25 cellular contexts compared by ENCODE assay signal in genomic region chr21:20949884-20950283, GRCh38. TPM values are rescaled to one million over a fixed set of nuclear protein-coding genes. Genes with fewer than 3 reads are reported as not detected.
"Had no signal": no experiment of that assay in that cellular context is flagged by ENCODE, and none has a peak within 500 bp of the region (broad histone marks: within the 10 kb centered on the region; RNA-seq: fewer than 3 reads in every experiment).

No MANE protein-coding gene starts in this region.

- H3K27me3 ChIP-seq: brain microvascular endothelial cell, cardiac muscle cell had no signal

- H2AFZ ChIP-seq: PC-9 had no signal

- DNase-seq: activated CD4-positive, alpha-beta memory T cell treated with anti-CD3 and anti-CD28 coated beads, Interleukin-2, amount 10 ng/mL, durations not matched to agents 7 days and 5 days; activated CD4-positive, alpha-beta T cell treated with anti-CD3 and anti-CD28 coated beads, Interleukin-2, amount 50 U/mL, for 1 hour; activated CD4-positive, CD25-positive, alpha-beta regulatory T cell; activated gamma-delta T cell treated with Interleukin-2 at 50 U/mL for 16 hours; activated naive CD4-positive, alpha-beta T cell treated with anti-CD3 and anti-CD28 coated beads, Interleukin-2, amount 10 ng/mL, durations not matched to agents 7 days and 5 days; activated naive CD8-positive, alpha-beta T cell treated with anti-CD3 and anti-CD28 coated beads for 36 hours; activated T-cell treated with anti-CD3 and anti-CD28 coated beads for 4 hours; activated T-cell treated with anti-CD3 and anti-CD28 coated beads, Interleukin-2, amount 50 U/mL, for 48 hours; brain microvascular endothelial cell; NCI-H1105; NCI-H1436; NCI-H187; NCI-H2081; NCI-H510A treated with DMSO at 0.1 percent for 48 hours; NCI-H69; NK-92 treated with Interleukin-12 subunit alpha and Interleukin-12 subunit beta, amount 100 ng/mL, for 24 hours; PC-9; SHP77 treated with DMSO at 0.1 percent for 48 hours; T-helper 17 cell; T-helper 9 cell had no signal

- H3K4me1 Mint-ChIP-seq: activated CD4-positive, alpha-beta memory T cell treated with anti-CD3 and anti-CD28 coated beads, Interleukin-2, amount 10 ng/mL, durations not matched to agents 7 days and 5 days; activated naive CD4-positive, alpha-beta T cell treated with anti-CD3 and anti-CD28 coated beads, Interleukin-2, amount 10 ng/mL, durations not matched to agents 7 days and 5 days; activated naive CD8-positive, alpha-beta T cell treated with anti-CD3 and anti-CD28 coated beads for 36 hours; activated T-helper 17 cell treated with anti-CD3 and anti-CD28 coated beads, Interleukin-2, amount 50 U/mL, for 72 hours; T-helper 17 cell had no signal

- H3K36me3 Mint-ChIP-seq: activated naive CD4-positive, alpha-beta T cell treated with anti-CD3 and anti-CD28 coated beads, Interleukin-2, amount 10 ng/mL, durations not matched to agents 7 days and 5 days; activated naive CD8-positive, alpha-beta T cell treated with anti-CD3 and anti-CD28 coated beads for 36 hours had no signal

- H3K4me3 ChIP-seq: cardiac muscle cell, PC-9 had no signal

- H3K27ac ChIP-seq: brain microvascular endothelial cell, cardiac muscle cell, PC-9, VCaP had no signal

- H3K4me3 Mint-ChIP-seq: activated CD4-positive, alpha-beta memory T cell treated with anti-CD3 and anti-CD28 coated beads, Interleukin-2, amount 10 ng/mL, durations not matched to agents 7 days and 5 days; activated naive CD4-positive, alpha-beta T cell treated with anti-CD3 and anti-CD28 coated beads, Interleukin-2, amount 10 ng/mL, durations not matched to agents 7 days and 5 days; activated naive CD8-positive, alpha-beta T cell treated with anti-CD3 and anti-CD28 coated beads for 36 hours; activated T-helper 17 cell treated with anti-CD3 and anti-CD28 coated beads, Interleukin-2, amount 50 U/mL, for 72 hours; T-helper 17 cell had no signal

- H3K36me3 ChIP-seq: brain microvascular endothelial cell, cardiac muscle cell had no signal

- H3K27me3 Mint-ChIP-seq: activated CD4-positive, alpha-beta memory T cell treated with anti-CD3 and anti-CD28 coated beads, Interleukin-2, amount 10 ng/mL, durations not matched to agents 7 days and 5 days; activated naive CD4-positive, alpha-beta T cell treated with anti-CD3 and anti-CD28 coated beads, Interleukin-2, amount 10 ng/mL, durations not matched to agents 7 days and 5 days; activated naive CD8-positive, alpha-beta T cell treated with anti-CD3 and anti-CD28 coated beads for 36 hours; activated T-helper 17 cell treated with anti-CD3 and anti-CD28 coated beads, Interleukin-2, amount 50 U/mL, for 72 hours; T-helper 17 cell had no signal

- H3K27ac Mint-ChIP-seq: activated CD4-positive, alpha-beta memory T cell treated with anti-CD3 and anti-CD28 coated beads, Interleukin-2, amount 10 ng/mL, durations not matched to agents 7 days and 5 days; activated naive CD4-positive, alpha-beta T cell treated with anti-CD3 and anti-CD28 coated beads, Interleukin-2, amount 10 ng/mL, durations not matched to agents 7 days and 5 days; activated naive CD8-positive, alpha-beta T cell treated with anti-CD3 and anti-CD28 coated beads for 36 hours; activated T-helper 17 cell treated with anti-CD3 and anti-CD28 coated beads, Interleukin-2, amount 50 U/mL, for 72 hours; T-helper 17 cell had no signal

- H3K4me2 ChIP-seq: PC-9 had no signal

- H3K9me3 Mint-ChIP-seq: activated CD4-positive, alpha-beta memory T cell treated with anti-CD3 and anti-CD28 coated beads, Interleukin-2, amount 10 ng/mL, durations not matched to agents 7 days and 5 days; activated naive CD4-positive, alpha-beta T cell treated with anti-CD3 and anti-CD28 coated beads, Interleukin-2, amount 10 ng/mL, durations not matched to agents 7 days and 5 days; activated naive CD8-positive, alpha-beta T cell treated with anti-CD3 and anti-CD28 coated beads for 36 hours; activated T-helper 17 cell treated with anti-CD3 and anti-CD28 coated beads, Interleukin-2, amount 50 U/mL, for 72 hours had no signal

- ATAC-seq: activated T-helper 17 cell treated with anti-CD3 and anti-CD28 coated beads, Interleukin-2, amount 50 U/mL, for 72 hours; T-helper 17 cell had no signal

RNA-seq across cellular contexts. Expression of gene NCAM2, which starts 48.3 kb away (rescaled TPM):
- total RNA-seq: activated CD4-positive, alpha-beta memory T cell treated with anti-CD3 and anti-CD28 coated beads, Interleukin-2, amount 10 ng/mL, durations not matched to agents 7 days and 5 days; activated CD8-positive, alpha-beta memory T cell treated with anti-CD3 and anti-CD28 coated beads for 36 hours; activated naive CD8-positive, alpha-beta T cell treated with anti-CD3 and anti-CD28 coated beads for 36 hours; activated T-helper 17 cell treated with anti-CD3 and anti-CD28 coated beads, Interleukin-2, amount 50 U/mL, for 72 hours; MCF 10A; PC-9; T-helper 17 cell had no signal
